In the genomic region with DNA sequence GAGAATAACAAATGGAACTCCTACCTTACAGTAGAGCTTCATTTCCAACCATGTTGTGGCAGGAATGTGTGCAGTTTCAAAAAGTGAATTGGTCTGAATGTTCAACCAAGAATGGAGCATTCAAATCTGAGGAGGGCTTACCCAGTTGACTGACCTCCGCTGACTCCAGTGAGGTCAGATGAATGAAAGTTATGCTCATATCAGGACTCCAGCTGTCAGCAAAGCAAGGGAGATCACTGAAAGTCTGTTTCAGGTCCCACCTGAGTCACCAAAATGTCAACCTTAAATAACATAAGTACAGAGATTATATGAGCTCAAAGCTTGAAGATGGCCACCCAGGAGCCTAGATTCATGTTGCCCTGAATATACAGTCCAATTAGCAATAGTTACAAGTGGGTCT, we compare ENCODE assay signal across 14 cellular contexts.
"Had no signal": no experiment of that assay in that cellular context is flagged by ENCODE, and none has a peak within 500 bp of the region (broad histone marks: within the 10 kb centered on the region; RNA-seq: fewer than 3 reads in every experiment).

No MANE protein-coding gene starts in this region.

- H3K27ac Mint-ChIP-seq: activated naive CD8-positive, alpha-beta T cell; activated T-cell treated with anti-CD3 and anti-CD28 coated beads, Interleukin-2, amount 50 U/mL, for 24 hours; dendritic cell treated with granulocyte-macrophage colony-stimulating factor and Interleukin-4, amounts not matched to agents 40 ng/mL and 50 ng/mL, for 4 days; effector memory CD8-positive, alpha-beta T cell had no signal

- H3K9me3 Mint-ChIP-seq: activated T-cell treated with anti-CD3 and anti-CD28 coated beads, Interleukin-2, amount 50 U/mL, for 24 hours; dendritic cell treated with granulocyte-macrophage colony-stimulating factor and Interleukin-4, amounts not matched to agents 40 ng/mL and 50 ng/mL, for 4 days had no signal

- DNase-seq: activated CD4-positive, CD25-positive, alpha-beta regulatory T cell; activated effector memory CD4-positive, alpha-beta T cell treated with anti-CD3 and anti-CD28 coated beads, Interleukin-2, amount 50 U/mL, for 16 hours; activated T-cell treated with anti-CD3 and anti-CD28 coated beads, Interleukin-2, amount 50 U/mL, for 24 hours; amygdala; brain microvascular endothelial cell; effector memory CD8-positive, alpha-beta T cell; gastrocnemius medialis; left ventricle myocardium superior; mesendoderm; pancreas; stimulated activated CD4-positive, alpha-beta T cell treated with anti-CD3 and anti-CD28 coated beads, Interleukin-2, amount 100 ng/mL, for 48 hours; tibial artery had no signal

- H3K4me3 Mint-ChIP-seq: activated naive CD8-positive, alpha-beta T cell; activated T-cell treated with anti-CD3 and anti-CD28 coated beads, Interleukin-2, amount 50 U/mL, for 24 hours; dendritic cell treated with granulocyte-macrophage colony-stimulating factor and Interleukin-4, amounts not matched to agents 40 ng/mL and 50 ng/mL, for 4 days; effector memory CD8-positive, alpha-beta T cell had no signal

- ATAC-seq: effector memory CD8-positive, alpha-beta T cell; gastrocnemius medialis; left ventricle myocardium superior; pancreas had no signal

- H3K27me3 Mint-ChIP-seq: dendritic cell treated with granulocyte-macrophage colony-stimulating factor and Interleukin-4, amounts not matched to agents 40 ng/mL and 50 ng/mL, for 4 days; effector memory CD8-positive, alpha-beta T cell had no signal

- H3K36me3 Mint-ChIP-seq: activated naive CD8-positive, alpha-beta T cell had no signal
